ENCODE assay signal across 13 cellular contexts in the genomic region with DNA sequence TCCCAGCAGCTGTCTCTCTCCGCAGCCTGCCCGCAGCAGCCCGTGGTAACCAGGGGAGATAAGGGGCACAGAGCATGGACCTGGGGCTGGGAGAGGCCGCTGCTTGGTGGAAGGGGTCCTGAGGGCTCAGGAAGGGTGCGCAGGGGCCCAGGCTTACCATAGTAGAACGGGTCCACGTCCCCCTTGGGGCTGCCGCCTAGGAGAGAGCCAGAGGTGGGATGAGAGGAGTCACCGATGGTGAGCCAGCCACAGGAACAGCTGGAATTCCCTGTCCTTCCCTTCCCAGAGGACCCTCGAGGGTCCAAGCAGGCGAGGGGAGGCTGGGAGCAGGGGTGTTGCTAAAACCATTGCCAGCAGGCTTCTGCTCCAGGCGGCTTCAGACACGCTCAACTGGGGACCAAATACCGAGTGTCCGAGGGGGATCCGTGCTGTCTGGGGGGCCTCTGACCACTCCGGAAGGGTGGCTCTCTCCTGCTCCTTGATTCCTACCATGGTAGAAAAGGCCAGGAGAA. TPM values are rescaled to one million over a fixed set of nuclear protein-coding genes. Genes with fewer than 3 reads are reported as not detected.
DNase-seq lines count a peak whose midpoint lies in the region; ATAC-seq and TF ChIP-seq lines count a peak whose summit lies in the region.
"Had no signal": no experiment of that assay in that cellular context is flagged by ENCODE, and none has a peak within 500 bp of the region (broad histone marks: within the 10 kb centered on the region; RNA-seq: fewer than 3 reads in every experiment).

No MANE protein-coding gene starts in this region.

- peak overlapping the region; percentile 61 for H3K4me3 Mint-ChIP-seq in activated naive CD8-positive, alpha-beta T cell
- H3K4me3 Mint-ChIP-seq: natural killer cell had no signal

- no peaks in the 10 kb centered on the region for H3K36me3 Mint-ChIP-seq in activated naive CD8-positive, alpha-beta T cell
- H3K36me3 Mint-ChIP-seq: natural killer cell had no signal

- H3K36me3 ChIP-seq in heart left ventricle (no peaks in the 10 kb centered on the region), uterus (no peaks in the 10 kb centered on the region)
- H3K36me3 ChIP-seq: esophagus squamous epithelium, right lobe of liver had no signal

- no peak for ATAC-seq in heart left ventricle
- no peak for ATAC-seq in Right ventricle myocardium inferior
- ATAC-seq in HG02588 (IDR thresholded peaks at IDR 0.05; ENCODE audit: unreplicated experiment) = no peak

- WGBS in heart left ventricle, 4 donors = 83 to 86% (median 84%) methylated on average over 17 of the region's 17 CpGs

- peak in 1 of 5 donors; percentile 16 for DNase-seq in heart left ventricle
- DNase-seq in Right ventricle myocardium inferior (ENCODE audit: missing footprints) = no peak
- DNase-seq in mesenteric fat pad (ENCODE audit: low spot score) = peak; percentile 62
- peak in 1 of 2 donors; percentile 15 for DNase-seq in uterus
- DNase-seq in HUDEP-2 (lab: John Stamatoyannopoulos, UW; ENCODE audit: unreplicated experiment in 76 of 76) = no peak
- no peak for DNase-seq in NCI-H226
- DNase-seq: amniotic stem cell, esophagus squamous epithelium, natural killer cell, SIG-M5 had no signal

- TF ChIP-seq CTCF in heart left ventricle (IDR thresholded peaks at IDR 0.05) (no peak), uterus (IDR thresholded peaks at IDR 0.05) (no peak)

- peaks cover 65% of the 10 kb centered on the region for H3K4me1 Mint-ChIP-seq in activated naive CD8-positive, alpha-beta T cell (ENCODE audit: low read depth)

- H3K27ac Mint-ChIP-seq in activated naive CD8-positive, alpha-beta T cell = peak overlapping the region; percentile 84
- H3K27ac Mint-ChIP-seq: natural killer cell had no signal

- H3K27me3 ChIP-seq in heart left ventricle = no peaks in the 10 kb centered on the region
- no peaks in the 10 kb centered on the region for H3K27me3 ChIP-seq in uterus
- H3K27me3 ChIP-seq: right lobe of liver had no signal

- H3K4me1 ChIP-seq in heart left ventricle (peaks cover 0 to 59% (median 36%) of the 10 kb centered on the region in 12 donors), uterus (no peaks in the 10 kb centered on the region)
- H3K4me1 ChIP-seq: right lobe of liver had no signal

- H3K4me3 ChIP-seq in heart left ventricle (no peak overlapping the region), uterus (no peak overlapping the region)
- H3K4me3 ChIP-seq: esophagus squamous epithelium, right lobe of liver had no signal

- H3K9me3 ChIP-seq in heart left ventricle = no peaks in the 10 kb centered on the region
- H3K9me3 ChIP-seq in uterus = no peaks in the 10 kb centered on the region
- H3K9me3 ChIP-seq: esophagus squamous epithelium, right lobe of liver had no signal

- intact Hi-C loops in heart left ventricle (cut with DNase I) (loop anchor here in 3 of 10 donors (1.0 to 5.0 kb wide), 3 partner anchors 124 to 230 kb away; no protein-coding TSS in a partner anchor), Right ventricle myocardium inferior (cut with DNase I) (loop anchor here (2.0 to 5.0 kb wide), 2 partner anchors 124 to 230 kb away; no protein-coding TSS in a partner anchor), uterus (cut with DNase I; ENCODE audit: low total_unique reads) (no loop called here)

- H3K27ac ChIP-seq in heart left ventricle = peak overlapping the region in 7 of 12 donors; percentile 73 to 91 (median 86)
- H3K27ac ChIP-seq in uterus = peak overlapping the region; percentile 75 to 76

- no peaks in the 10 kb centered on the region for H3K27me3 Mint-ChIP-seq in activated naive CD8-positive, alpha-beta T cell

- no peak for TF ChIP-seq POLR2A in heart left ventricle (IDR thresholded peaks at IDR 0.05)
- no peak for TF ChIP-seq POLR2A in uterus (IDR thresholded peaks at IDR 0.05)

- H3K9me3 Mint-ChIP-seq in activated naive CD8-positive, alpha-beta T cell (ENCODE audit: low read depth) = no peaks in the 10 kb centered on the region
- H3K9me3 Mint-ChIP-seq: natural killer cell had no signal

RNA-seq across cellular contexts. Expression of a gene that starts 2.0 kb away (rescaled TPM):
- 1 to 10 TPM in 5 of 9 donors, under 1 TPM in 3, not detected in 1; 0.48 to 2.7 (median 1.8) TPM for total RNA-seq in heart left ventricle
- polyA plus RNA-seq in heart left ventricle = 1 to 10 TPM in 1 of 2 donors, under 1 TPM in 1; 0.53 to 1.8 TPM
- 2.7 TPM for total RNA-seq in Right ventricle myocardium inferior
- 3.2 TPM for total RNA-seq in mesenteric fat pad
- 10 to 100 TPM in 1 of 4 donors, 1 to 10 TPM in 3; 2.1 to 36.4 (median 6.2) TPM for total RNA-seq in uterus

RNA-seq across cellular contexts. Expression of a gene that starts 25.6 kb away (rescaled TPM):
- total RNA-seq in heart left ventricle = 1 to 10 TPM in 3 of 9 donors, under 1 TPM in 6; 0.05 to 1.7 (median 0.81) TPM
- under 1 TPM; 0.11 to 0.76 TPM for polyA plus RNA-seq in heart left ventricle
- total RNA-seq in Right ventricle myocardium inferior = 0.22 TPM
- total RNA-seq in mesenteric fat pad = 0.45 TPM
- total RNA-seq in uterus = 10 to 100 TPM in 1 of 4 donors, 1 to 10 TPM in 2, under 1 TPM in 1; 0.29 to 29.1 (median 3.4) TPM

RNA-seq across cellular contexts. Expression of a gene that starts 53.9 kb away (rescaled TPM):
- total RNA-seq in heart left ventricle (10 to 100 TPM; 24.6 to 51.2 (median 35.0) TPM), Right ventricle myocardium inferior (41.2 TPM), mesenteric fat pad (21.5 TPM), uterus (100 to 1,000 TPM in 3 of 4 donors, 10 to 100 TPM in 1; 85.3 to 307 (median 192) TPM)
- 10 to 100 TPM; 51.2 to 54.0 TPM for polyA plus RNA-seq in heart left ventricle
